In the genomic region with DNA sequence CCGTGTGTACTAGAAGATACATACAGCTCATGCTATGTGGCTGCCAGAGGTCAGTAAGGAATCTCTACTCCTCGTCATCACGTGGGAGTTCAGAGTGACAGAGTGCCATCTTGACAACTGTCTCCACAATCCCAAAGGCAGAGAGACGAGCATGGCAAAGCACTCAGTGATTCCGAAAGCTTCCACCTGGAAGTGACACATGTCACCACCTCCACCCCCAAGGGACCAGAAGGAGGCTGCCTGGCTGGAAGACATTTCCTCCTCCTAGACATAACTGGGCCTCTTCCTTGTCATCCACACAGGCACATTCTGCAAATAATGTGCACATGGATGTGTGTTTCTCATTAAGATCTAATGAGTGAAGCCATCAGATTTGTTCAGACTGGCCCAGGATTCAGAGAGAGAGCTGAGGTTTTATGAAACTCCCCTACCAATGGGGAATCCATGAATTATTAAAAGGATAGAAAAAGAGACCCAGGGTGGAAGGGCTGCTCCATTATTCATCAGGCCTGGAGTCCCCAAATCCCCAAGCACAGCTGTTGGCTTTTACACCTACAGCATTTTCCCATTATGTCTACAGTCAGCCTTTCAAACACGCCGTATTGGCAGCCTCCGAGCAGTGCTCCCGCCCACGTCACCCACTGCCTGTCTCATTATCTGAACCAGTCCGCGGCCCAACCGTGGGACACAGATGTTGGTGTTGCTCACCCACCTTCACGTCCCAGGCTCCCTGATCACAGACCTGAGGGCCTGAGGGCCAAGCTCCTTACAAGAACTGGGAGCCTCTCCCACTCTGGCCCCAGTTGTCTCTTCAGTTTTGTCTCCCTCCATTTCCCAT, we compare ENCODE assay signal across 1 cellular context.
TF ChIP-seq lines count a peak whose summit lies in the region.

No MANE protein-coding gene starts in this region.

TF ChIP-seq in HEK293, 187 proteins besides CTCF, POLR2A, EP300 and RAD21 (continued from another document):
- TF ChIP-seq GLI2 (tag by site-specific recombination; IDR thresholded peaks at IDR 0.05; ENCODE audit: borderline replicate concordance, low read depth) (no peak), ZNF248 (tag by site-specific recombination; IDR thresholded peaks at IDR 0.05) (no peak), ZNF488 (tag by site-specific recombination; IDR thresholded peaks at IDR 0.05) (no peak), ZNF354C (tag by site-specific recombination; IDR thresholded peaks at IDR 0.05; ENCODE audit: borderline replicate concordance, low read depth) (no peak), ZBTB48 (tag by site-specific recombination; IDR thresholded peaks at IDR 0.05) (no peak), EGR2 (tag by site-specific recombination; IDR thresholded peaks at IDR 0.05; ENCODE audit: low read depth) (peak; percentile 98), ZNF654 (tag by site-specific recombination; IDR thresholded peaks at IDR 0.05; ENCODE audit: low read depth) (no peak)
